ENCODE assay signal across 1 cellular context in the genomic region with DNA sequence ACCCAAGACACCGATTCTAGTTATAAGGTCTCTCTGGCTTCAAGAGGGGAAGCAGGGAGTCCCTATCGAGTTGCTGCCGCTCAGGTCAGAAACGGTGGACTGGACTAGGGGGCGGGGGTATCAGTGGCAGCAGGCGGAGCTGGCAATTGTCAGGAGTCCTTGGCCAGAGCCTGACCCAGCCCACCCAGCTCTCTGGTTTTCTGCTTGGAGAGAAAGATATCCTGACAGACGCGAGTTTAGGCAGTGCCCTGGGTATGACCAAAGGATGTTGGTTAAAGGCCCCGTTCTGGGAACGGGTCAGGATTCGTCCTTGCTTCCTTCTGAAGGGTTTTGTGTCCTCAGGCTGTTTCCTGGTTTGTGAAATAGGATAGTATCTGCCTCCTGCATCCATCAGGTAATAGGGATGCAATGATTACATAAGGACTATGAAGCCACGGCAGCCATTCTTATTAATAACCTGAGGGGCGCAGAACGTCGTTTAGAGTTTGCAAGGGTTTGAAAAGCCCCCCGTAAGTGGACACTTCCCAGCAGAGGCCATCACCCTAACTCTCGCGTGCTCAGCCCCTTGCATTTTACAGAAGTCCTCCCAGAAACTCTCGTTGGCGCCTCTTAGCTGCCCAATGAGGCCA.
TF ChIP-seq lines count a peak whose summit lies in the region.

No MANE protein-coding gene starts in this region.

TF ChIP-seq in K562, 482 proteins besides CTCF, POLR2A, EP300 and RAD21 (continued from another document):
- TF ChIP-seq, protein P1, sequence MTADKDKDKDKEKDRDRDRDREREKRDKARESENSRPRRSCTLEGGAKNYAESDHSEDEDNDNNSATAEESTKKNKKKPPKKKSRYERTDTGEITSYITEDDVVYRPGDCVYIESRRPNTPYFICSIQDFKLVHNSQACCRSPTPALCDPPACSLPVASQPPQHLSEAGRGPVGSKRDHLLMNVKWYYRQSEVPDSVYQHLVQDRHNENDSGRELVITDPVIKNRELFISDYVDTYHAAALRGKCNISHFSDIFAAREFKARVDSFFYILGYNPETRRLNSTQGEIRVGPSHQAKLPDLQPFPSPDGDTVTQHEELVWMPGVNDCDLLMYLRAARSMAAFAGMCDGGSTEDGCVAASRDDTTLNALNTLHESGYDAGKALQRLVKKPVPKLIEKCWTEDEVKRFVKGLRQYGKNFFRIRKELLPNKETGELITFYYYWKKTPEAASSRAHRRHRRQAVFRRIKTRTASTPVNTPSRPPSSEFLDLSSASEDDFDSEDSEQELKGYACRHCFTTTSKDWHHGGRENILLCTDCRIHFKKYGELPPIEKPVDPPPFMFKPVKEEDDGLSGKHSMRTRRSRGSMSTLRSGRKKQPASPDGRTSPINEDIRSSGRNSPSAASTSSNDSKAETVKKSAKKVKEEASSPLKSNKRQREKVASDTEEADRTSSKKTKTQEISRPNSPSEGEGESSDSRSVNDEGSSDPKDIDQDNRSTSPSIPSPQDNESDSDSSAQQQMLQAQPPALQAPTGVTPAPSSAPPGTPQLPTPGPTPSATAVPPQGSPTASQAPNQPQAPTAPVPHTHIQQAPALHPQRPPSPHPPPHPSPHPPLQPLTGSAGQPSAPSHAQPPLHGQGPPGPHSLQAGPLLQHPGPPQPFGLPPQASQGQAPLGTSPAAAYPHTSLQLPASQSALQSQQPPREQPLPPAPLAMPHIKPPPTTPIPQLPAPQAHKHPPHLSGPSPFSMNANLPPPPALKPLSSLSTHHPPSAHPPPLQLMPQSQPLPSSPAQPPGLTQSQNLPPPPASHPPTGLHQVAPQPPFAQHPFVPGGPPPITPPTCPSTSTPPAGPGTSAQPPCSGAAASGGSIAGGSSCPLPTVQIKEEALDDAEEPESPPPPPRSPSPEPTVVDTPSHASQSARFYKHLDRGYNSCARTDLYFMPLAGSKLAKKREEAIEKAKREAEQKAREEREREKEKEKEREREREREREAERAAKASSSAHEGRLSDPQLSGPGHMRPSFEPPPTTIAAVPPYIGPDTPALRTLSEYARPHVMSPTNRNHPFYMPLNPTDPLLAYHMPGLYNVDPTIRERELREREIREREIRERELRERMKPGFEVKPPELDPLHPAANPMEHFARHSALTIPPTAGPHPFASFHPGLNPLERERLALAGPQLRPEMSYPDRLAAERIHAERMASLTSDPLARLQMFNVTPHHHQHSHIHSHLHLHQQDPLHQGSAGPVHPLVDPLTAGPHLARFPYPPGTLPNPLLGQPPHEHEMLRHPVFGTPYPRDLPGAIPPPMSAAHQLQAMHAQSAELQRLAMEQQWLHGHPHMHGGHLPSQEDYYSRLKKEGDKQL (CRISPR knock-in tag; IDR thresholded peaks at IDR 0.05; ENCODE audit: borderline replicate concordance) = no peak
- TF ChIP-seq HLTF (IDR thresholded peaks at IDR 0.05) (no peak), TOE1 (IDR thresholded peaks at IDR 0.05; ENCODE audit: borderline replicate concordance) (0 out of 2 replicates have a peak, but pooled peaks have one; percentile 10), TOE1 (CRISPR knock-in tag; IDR thresholded peaks at IDR 0.05; ENCODE audit: borderline replicate concordance, low read depth) (no peak), TBP (optimal IDR thresholded peaks at IDR 0.05; ENCODE audit: low read depth, low read length) (peak; percentile 32), ZNF408 (CRISPR knock-in tag; IDR thresholded peaks at IDR 0.05; ENCODE audit: low read depth) (no peak), ZNF592 (IDR thresholded peaks at IDR 0.05) (0 out of 2 replicates have a peak, but pooled peaks have one; percentile 50), E2F4 (CRISPR knock-in tag; IDR thresholded peaks at IDR 0.05; ENCODE audit: low read depth) (no peak), ZC3H11A (IDR thresholded peaks at IDR 0.05; ENCODE audit: low read depth, low read length) (no peak), TRIM24 (IDR thresholded peaks at IDR 0.05) (no peak), POU5F1 (IDR thresholded peaks at IDR 0.05; ENCODE audit: borderline replicate concordance, low read depth, low read length, partially characterized antibody) (no peak), ZNF124 (CRISPR knock-in tag; IDR thresholded peaks at IDR 0.05) (no peak), CEBPG (CRISPR knock-in tag; IDR thresholded peaks at IDR 0.05) (no peak), CEBPG (tag; conservative IDR thresholded peaks at IDR 0.05 in 1 of 2, IDR thresholded peaks at IDR 0.05 in 1 of 2) (0 out of 4 replicates have a peak, but pooled peaks of 1 of the 2 experiments have one; percentile 18), ZBTB8A (IDR thresholded peaks at IDR 0.05; ENCODE audit: partially characterized antibody) (no peak), RCOR1 (IDR thresholded peaks at IDR 0.05; ENCODE audit: borderline replicate concordance in 1 of 2, low read depth in 2 of 2, low read length in 2 of 2) (peak in 1 of 2 experiments; percentile 5; a peak in 1 of 4 replicates), TEAD2 (tag; IDR thresholded peaks at IDR 0.05) (no peak), KLF1 (tag; IDR thresholded peaks at IDR 0.05) (no peak), ZNF239 (CRISPR knock-in tag; IDR thresholded peaks at IDR 0.05) (no peak), ZNF76 (CRISPR knock-in tag; IDR thresholded peaks at IDR 0.05; ENCODE audit: borderline replicate concordance) (no peak), FOXO4 (CRISPR knock-in tag; IDR thresholded peaks at IDR 0.05) (no peak), ESRRB (CRISPR knock-in tag; IDR thresholded peaks at IDR 0.05; ENCODE audit: borderline replicate concordance) (no peak), ZC3H8 (IDR thresholded peaks at IDR 0.05) (no peak), LARP7 (IDR thresholded peaks at IDR 0.05) (no peak), CHD2 (IDR thresholded peaks at IDR 0.05; ENCODE audit: low read depth, low read length) (peak; percentile 29; the same call in 1 of the 2 replicates), ZNF644 (tag; IDR thresholded peaks at IDR 0.05; ENCODE audit: low read depth) (peak; percentile 47; the same call in 1 of the 2 replicates), POLR2H (tag; IDR thresholded peaks at IDR 0.05; ENCODE audit: low read depth) (no peak), ZNF24 (IDR thresholded peaks at IDR 0.05) (no peak), ILF3 (IDR thresholded peaks at IDR 0.05; ENCODE audit: borderline replicate concordance) (no peak), JUND (IDR thresholded peaks at IDR 0.05; ENCODE audit: borderline replicate concordance, low read depth, low read length) (no peak), JUND (tag; IDR thresholded peaks at IDR 0.05; ENCODE audit: borderline replicate concordance, low read depth, low read length) (no peak), HNRNPH1 (optimal IDR thresholded peaks at IDR 0.05; ENCODE audit: low read depth, low read length) (no peak)
- TF ChIP-seq, protein P2, sequence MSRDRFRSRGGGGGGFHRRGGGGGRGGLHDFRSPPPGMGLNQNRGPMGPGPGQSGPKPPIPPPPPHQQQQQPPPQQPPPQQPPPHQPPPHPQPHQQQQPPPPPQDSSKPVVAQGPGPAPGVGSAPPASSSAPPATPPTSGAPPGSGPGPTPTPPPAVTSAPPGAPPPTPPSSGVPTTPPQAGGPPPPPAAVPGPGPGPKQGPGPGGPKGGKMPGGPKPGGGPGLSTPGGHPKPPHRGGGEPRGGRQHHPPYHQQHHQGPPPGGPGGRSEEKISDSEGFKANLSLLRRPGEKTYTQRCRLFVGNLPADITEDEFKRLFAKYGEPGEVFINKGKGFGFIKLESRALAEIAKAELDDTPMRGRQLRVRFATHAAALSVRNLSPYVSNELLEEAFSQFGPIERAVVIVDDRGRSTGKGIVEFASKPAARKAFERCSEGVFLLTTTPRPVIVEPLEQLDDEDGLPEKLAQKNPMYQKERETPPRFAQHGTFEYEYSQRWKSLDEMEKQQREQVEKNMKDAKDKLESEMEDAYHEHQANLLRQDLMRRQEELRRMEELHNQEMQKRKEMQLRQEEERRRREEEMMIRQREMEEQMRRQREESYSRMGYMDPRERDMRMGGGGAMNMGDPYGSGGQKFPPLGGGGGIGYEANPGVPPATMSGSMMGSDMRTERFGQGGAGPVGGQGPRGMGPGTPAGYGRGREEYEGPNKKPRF (IDR thresholded peaks at IDR 0.05; ENCODE audit: low read depth, low read length) = no peak
- TF ChIP-seq, protein P3, sequence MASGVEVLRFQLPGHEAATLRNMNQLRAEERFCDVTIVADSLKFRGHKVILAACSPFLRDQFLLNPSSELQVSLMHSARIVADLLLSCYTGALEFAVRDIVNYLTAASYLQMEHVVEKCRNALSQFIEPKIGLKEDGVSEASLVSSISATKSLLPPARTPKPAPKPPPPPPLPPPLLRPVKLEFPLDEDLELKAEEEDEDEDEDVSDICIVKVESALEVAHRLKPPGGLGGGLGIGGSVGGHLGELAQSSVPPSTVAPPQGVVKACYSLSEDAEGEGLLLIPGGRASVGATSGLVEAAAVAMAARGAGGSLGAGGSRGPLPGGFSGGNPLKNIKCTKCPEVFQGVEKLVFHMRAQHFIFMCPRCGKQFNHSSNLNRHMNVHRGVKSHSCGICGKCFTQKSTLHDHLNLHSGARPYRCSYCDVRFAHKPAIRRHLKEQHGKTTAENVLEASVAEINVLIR (CRISPR knock-in tag; IDR thresholded peaks at IDR 0.05) = no peak
- TF ChIP-seq, protein P4, sequence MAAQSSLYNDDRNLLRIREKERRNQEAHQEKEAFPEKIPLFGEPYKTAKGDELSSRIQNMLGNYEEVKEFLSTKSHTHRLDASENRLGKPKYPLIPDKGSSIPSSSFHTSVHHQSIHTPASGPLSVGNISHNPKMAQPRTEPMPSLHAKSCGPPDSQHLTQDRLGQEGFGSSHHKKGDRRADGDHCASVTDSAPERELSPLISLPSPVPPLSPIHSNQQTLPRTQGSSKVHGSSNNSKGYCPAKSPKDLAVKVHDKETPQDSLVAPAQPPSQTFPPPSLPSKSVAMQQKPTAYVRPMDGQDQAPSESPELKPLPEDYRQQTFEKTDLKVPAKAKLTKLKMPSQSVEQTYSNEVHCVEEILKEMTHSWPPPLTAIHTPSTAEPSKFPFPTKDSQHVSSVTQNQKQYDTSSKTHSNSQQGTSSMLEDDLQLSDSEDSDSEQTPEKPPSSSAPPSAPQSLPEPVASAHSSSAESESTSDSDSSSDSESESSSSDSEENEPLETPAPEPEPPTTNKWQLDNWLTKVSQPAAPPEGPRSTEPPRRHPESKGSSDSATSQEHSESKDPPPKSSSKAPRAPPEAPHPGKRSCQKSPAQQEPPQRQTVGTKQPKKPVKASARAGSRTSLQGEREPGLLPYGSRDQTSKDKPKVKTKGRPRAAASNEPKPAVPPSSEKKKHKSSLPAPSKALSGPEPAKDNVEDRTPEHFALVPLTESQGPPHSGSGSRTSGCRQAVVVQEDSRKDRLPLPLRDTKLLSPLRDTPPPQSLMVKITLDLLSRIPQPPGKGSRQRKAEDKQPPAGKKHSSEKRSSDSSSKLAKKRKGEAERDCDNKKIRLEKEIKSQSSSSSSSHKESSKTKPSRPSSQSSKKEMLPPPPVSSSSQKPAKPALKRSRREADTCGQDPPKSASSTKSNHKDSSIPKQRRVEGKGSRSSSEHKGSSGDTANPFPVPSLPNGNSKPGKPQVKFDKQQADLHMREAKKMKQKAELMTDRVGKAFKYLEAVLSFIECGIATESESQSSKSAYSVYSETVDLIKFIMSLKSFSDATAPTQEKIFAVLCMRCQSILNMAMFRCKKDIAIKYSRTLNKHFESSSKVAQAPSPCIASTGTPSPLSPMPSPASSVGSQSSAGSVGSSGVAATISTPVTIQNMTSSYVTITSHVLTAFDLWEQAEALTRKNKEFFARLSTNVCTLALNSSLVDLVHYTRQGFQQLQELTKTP (IDR thresholded peaks at IDR 0.05; ENCODE audit: low read depth in 1 of 2, partially characterized antibody in 2 of 2) = peak in 1 of 2 experiments; percentile 69
TF ChIP-seq in K562: peak in this region for 20.
